Comparison of ENCODE assay signal across 8 cellular contexts in the genomic region with DNA sequence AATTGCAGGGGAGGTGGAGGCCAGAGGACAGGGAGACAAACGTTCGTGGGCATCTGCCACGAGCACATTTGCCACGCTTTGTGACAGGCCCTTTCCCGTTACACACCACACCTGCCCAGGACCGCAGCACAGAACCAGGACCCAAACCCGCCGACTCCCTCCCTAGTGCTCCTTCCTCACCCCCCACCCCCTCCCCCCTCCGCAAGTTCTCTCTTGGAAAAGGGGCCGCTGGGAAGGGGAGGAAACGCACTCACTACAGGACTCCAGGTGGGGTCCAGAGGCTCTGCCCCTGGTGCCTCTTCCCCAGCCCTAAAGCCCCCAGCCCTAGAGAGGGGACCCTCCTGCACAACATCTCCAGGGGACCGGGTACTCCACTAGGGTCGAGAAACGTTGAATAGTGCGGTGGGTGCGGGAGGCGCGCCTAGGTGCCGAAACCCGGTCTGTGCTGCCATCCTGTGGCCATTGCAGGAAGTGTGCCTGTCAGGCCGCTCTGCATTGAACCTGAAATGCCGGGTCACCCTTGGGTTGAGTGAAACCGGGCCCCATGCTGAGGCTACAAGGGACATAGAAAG. TPM values are rescaled to one million over a fixed set of nuclear protein-coding genes. Genes with fewer than 3 reads are reported as not detected.
DNase-seq lines count a peak whose midpoint lies in the region; ATAC-seq, FAIRE-seq and TF ChIP-seq lines count a peak whose summit lies in the region.

No MANE protein-coding gene starts in this region.

- no peaks in the 10 kb centered on the region for H3K36me3 ChIP-seq in iPS-20b (ENCODE audit: insufficient read depth, low read depth, low read length)
- H3K36me3 ChIP-seq in small intestine (ENCODE audit: control insufficient read depth in 2 of 2, insufficient read depth in 2 of 2, low read length in 2 of 2) = no peaks in the 10 kb centered on the region

- peak; percentile 87 to 96 for TF ChIP-seq CTCF in brain (conservative IDR thresholded peaks at IDR 0.05)

- peaks cover 4% of the 10 kb centered on the region for H3K27me3 Mint-ChIP-seq in brain

- DNase-seq in NCI-H2029 (lab: John Stamatoyannopoulos, UW) = peak; percentile 73
- peak; percentile 86 for DNase-seq in UCSD-AML1 (lab: John Stamatoyannopoulos, UW; ENCODE audit: unreplicated experiment)
- peak; percentile 81 for DNase-seq in small intestine

- H3K4me3 Mint-ChIP-seq in brain = peak overlapping the region; percentile 71 to 87 (median 86)

- H3K27me3 ChIP-seq in iPS-20b (ENCODE audit: insufficient read depth, low read length) (peaks cover 16% of the 10 kb centered on the region), small intestine (ENCODE audit: control insufficient read depth in 2 of 2, insufficient read depth in 2 of 2, low read length in 2 of 2) (no peaks in the 10 kb centered on the region)

- FAIRE-seq in small intestine (lab: Jason Lieb, UNC) = no peak

- H3K9ac ChIP-seq in iPS-20b (ENCODE audit: low read depth, low read length) = peak overlapping the region; percentile 48; the same call in 1 of the 2 replicates

- no peaks in the 10 kb centered on the region for H3K9me3 Mint-ChIP-seq in brain

- 0 to 2% (median 0%) methylated on average over 16 to 23 of the region's 23 CpGs for WGBS in small intestine, 3 donors

- ATAC-seq in HG02763 (IDR thresholded peaks at IDR 0.05; ENCODE audit: unreplicated experiment) = peak; percentile 38
- ATAC-seq in GM21723 (IDR thresholded peaks at IDR 0.05; ENCODE audit: unreplicated experiment) = no peak

- H3K36me3 Mint-ChIP-seq in brain = no peaks in the 10 kb centered on the region

- H3K27ac ChIP-seq in iPS-20b (ENCODE audit: low read length) (no peak overlapping the region), small intestine (ENCODE audit: low read depth in 1 of 2, low read length in 1 of 2) (peak overlapping the region; percentile 59 to 92)

- H3K4me1 Mint-ChIP-seq in brain = peaks cover 35% of the 10 kb centered on the region

- H3K9me3 ChIP-seq in iPS-20b (ENCODE audit: insufficient read depth, low read depth, low read length) = no peaks in the 10 kb centered on the region
- no peaks in the 10 kb centered on the region for H3K9me3 ChIP-seq in small intestine (ENCODE audit: control insufficient read depth, low read depth)

- H3K4me1 ChIP-seq in iPS-20b (ENCODE audit: insufficient read depth, low read length) (peaks cover 6% of the 10 kb centered on the region; the same call in 1 of the 2 replicates), small intestine (ENCODE audit: control insufficient read depth in 2 of 2, insufficient read depth in 1 of 2, low read depth in 1 of 2, low read length in 1 of 2) (peaks cover 0 to 3% of the 10 kb centered on the region in 2 donors)

- peak overlapping the region; percentile 72 to 99 (median 97) for H3K27ac Mint-ChIP-seq in brain

- H3K4me3 ChIP-seq in GM08714 (ENCODE audit: low read length) (peak overlapping the region; percentile 12; the same call in 1 of the 2 replicates), iPS-20b (ENCODE audit: low read length) (peak overlapping the region; percentile 79), small intestine (ENCODE audit: low read depth in 1 of 2, low read length in 2 of 2) (peak overlapping the region in 1 of 2 donors; percentile 50)

RNA-seq across cellular contexts. Expression of a gene that starts 21.9 kb away (rescaled TPM):
- 1,760 TPM for polyA plus RNA-seq in brain (ENCODE audit: insufficient read depth, low read depth, low replicate concordance)
- polyA plus RNA-seq in small intestine = 100 to 1,000 TPM; 328 to 703 (median 533) TPM

RNA-seq across cellular contexts. Expression of a gene that starts 42.4 kb away (rescaled TPM):
- polyA plus RNA-seq in brain (ENCODE audit: insufficient read depth, low read depth, low replicate concordance) (16.0 TPM), small intestine (1 to 10 TPM in 2 of 3 donors, not detected in 1; 1.8 to 2.4 TPM)

RNA-seq across cellular contexts. Expression of a gene that starts 45.3 kb away (rescaled TPM):
- polyA plus RNA-seq in brain (ENCODE audit: insufficient read depth, low read depth, low replicate concordance) (not detected), small intestine (1 to 10 TPM in 1 of 3 donors, not detected in 2; 1.9 TPM)

RNA-seq across cellular contexts. Expression of a gene that starts 54.2 kb away (rescaled TPM):
- not detected for polyA plus RNA-seq in brain (ENCODE audit: insufficient read depth, low read depth, low replicate concordance)
- under 1 TPM in 1 of 3 donors, not detected in 2; 0.25 TPM for polyA plus RNA-seq in small intestine
